13 cellular contexts compared by ENCODE assay signal in the genomic region with DNA sequence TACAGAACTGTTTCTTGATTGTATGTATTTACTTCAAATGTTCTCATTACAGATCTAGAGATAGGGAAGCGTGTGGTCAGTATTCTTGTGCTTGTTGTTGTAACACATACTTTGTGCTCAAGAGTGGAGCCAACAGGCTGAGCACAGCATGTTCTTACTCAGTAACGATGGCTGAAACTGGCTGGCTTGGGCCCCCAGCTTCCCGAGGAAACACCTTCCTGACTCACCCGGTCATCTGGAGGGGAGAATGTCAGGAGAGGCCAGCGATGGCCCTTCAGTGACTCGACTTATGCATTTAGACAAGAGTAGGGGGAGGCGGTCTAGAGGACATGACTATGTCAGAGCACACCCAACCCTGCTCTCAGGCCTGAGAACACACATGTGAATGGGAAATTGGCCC. TPM values are rescaled to one million over a fixed set of nuclear protein-coding genes. Genes with fewer than 3 reads are reported as not detected.
A peak's percentile ranks its signal among the peaks of the same experiment; 100 is the strongest.
DNase-seq lines count a peak whose midpoint lies in the region; TF ChIP-seq lines count a peak whose summit lies in the region.
"Had no signal": no experiment of that assay in that cellular context is flagged by ENCODE, and none has a peak within 500 bp of the region (broad histone marks: within the 10 kb centered on the region; RNA-seq: fewer than 3 reads in every experiment).

No MANE protein-coding gene starts in this region.

- no peaks in the 10 kb centered on the region for H3K27me3 Mint-ChIP-seq in MCF 10A (ENCODE audit: insufficient read depth, unreplicated experiment)
- H3K27me3 Mint-ChIP-seq: activated naive CD8-positive, alpha-beta T cell had no signal

- WGBS in esophagus muscularis mucosa: 63% methylated on average over 7 of the region's 7 CpGs

- CTCF ChIA-PET in MCF 10A (lab: Yijun Ruan, JAX): interaction anchor here (0.5 to 9.0 kb wide), 27 partner anchors 9 to 1333 kb away, joined by 3 to 237 read pairs (median 8); a partner anchor contains a TSS

- H3K27ac Mint-ChIP-seq in MCF 10A (ENCODE audit: low read depth, unreplicated experiment): no peak overlapping the region
- H3K27ac Mint-ChIP-seq: activated naive CD8-positive, alpha-beta T cell; H9; memory B cell had no signal

- H3K4me3 ChIP-seq in breast epithelium (no peak overlapping the region), esophagus muscularis mucosa (no peak overlapping the region)

- peaks cover 22% of the 10 kb centered on the region for H3K4me1 Mint-ChIP-seq in MCF 10A (ENCODE audit: insufficient read depth, unreplicated experiment)
- H3K4me1 Mint-ChIP-seq: H9, memory B cell had no signal

- BruUV-seq in MCF 10A (replicated peaks; lab: Mats Ljungman, UMichigan): no TSS peak

- H3K27me3 ChIP-seq in breast epithelium (no peaks in the 10 kb centered on the region), esophagus muscularis mucosa (no peaks in the 10 kb centered on the region)

- POLR2A ChIA-PET in MCF 10A (lab: Yijun Ruan, JAX): interaction anchor here (1.0 to 3.6 kb wide), 8 partner anchors 9 to 192 kb away, joined by 3 to 23 read pairs (median 8); a partner anchor contains a TSS

- H3K9me3 Mint-ChIP-seq in MCF 10A (ENCODE audit: unreplicated experiment): no peaks in the 10 kb centered on the region
- H3K9me3 Mint-ChIP-seq: H9 had no signal

- TF ChIP-seq EP300 in esophagus muscularis mucosa (IDR thresholded peaks at IDR 0.05): no peak

- no peak for TF ChIP-seq POLR2A in breast epithelium (IDR thresholded peaks at IDR 0.05)
- TF ChIP-seq POLR2A in esophagus muscularis mucosa (IDR thresholded peaks at IDR 0.05; ENCODE audit: low read depth): no peak

- no peaks in the 10 kb centered on the region for H3K36me3 Mint-ChIP-seq in MCF 10A (ENCODE audit: insufficient read depth, unreplicated experiment)
- H3K36me3 Mint-ChIP-seq: activated naive CD8-positive, alpha-beta T cell; memory B cell had no signal

- H3K9me3 ChIP-seq in breast epithelium (no peaks in the 10 kb centered on the region), esophagus muscularis mucosa (no peaks in the 10 kb centered on the region)

- intact Hi-C loops in MCF 10A (cut with micrococcal nuclease) (no loop called here), breast epithelium (cut with DNase I; ENCODE audit: low total_unique reads) (no loop called here), esophagus muscularis mucosa (cut with DNase I) (loop anchor here (10.0 kb wide), 1 partner anchor 190 kb away; a partner anchor contains a TSS)

- no peaks in the 10 kb centered on the region for H3K4me1 ChIP-seq in breast epithelium
- H3K4me1 ChIP-seq in esophagus muscularis mucosa: peaks cover 3 to 56% (median 51%) of the 10 kb centered on the region in 4 donors

- H3K27ac ChIP-seq in breast epithelium (no peak overlapping the region), esophagus muscularis mucosa (replicated peaks in 1 of 4) (peak overlapping the region in 3 of 4 donors; percentile 15 to 69 (median 35))
- H3K27ac ChIP-seq: 22Rv1 had no signal

- no peak overlapping the region for H3K4me3 Mint-ChIP-seq in MCF 10A (ENCODE audit: unreplicated experiment)
- H3K4me3 Mint-ChIP-seq: activated naive CD8-positive, alpha-beta T cell; H9; memory B cell had no signal

- TF ChIP-seq CTCF in MCF 10A (IDR thresholded peaks at IDR 0.05; ENCODE audit: unreplicated experiment) (no peak), breast epithelium (IDR thresholded peaks at IDR 0.05) (no peak), esophagus muscularis mucosa (IDR thresholded peaks at IDR 0.05) (no peak)

- H3K36me3 ChIP-seq in breast epithelium (no peaks in the 10 kb centered on the region), esophagus muscularis mucosa (no peaks in the 10 kb centered on the region)

- DNase-seq in MCF 10A (ENCODE audit: unreplicated experiment) (peak; percentile 18), breast epithelium (ENCODE audit: low spot score in 2 of 2) (no peak), esophagus muscularis mucosa (ENCODE audit: extremely low spot score) (no peak), non-pigmented ciliary epithelial cell (ENCODE audit: low read depth) (peak; percentile 94), DMS79 treated with DMSO at 0.1 percent for 48 hours (lab: John Stamatoyannopoulos, UW) (no peak), NCI-H2029 treated with DMSO at 0.1 percent for 48 hours (lab: John Stamatoyannopoulos, UW) (no peak)
- no peak for DNase-seq in activated CD8-positive, alpha-beta memory T cell treated with anti-CD3 and anti-CD28 coated beads, Interleukin-2, amount 50 U/mL, for 4 hours
- no peak for DNase-seq in activated naive CD4-positive, alpha-beta T cell treated with Interleukin-2 at 50 U/mL for 16 hours
- DNase-seq: H9, NCI-H1436 treated with DMSO at 0.1 percent for 48 hours had no signal

RNA-seq across cellular contexts. Expression of a gene that starts 25.6 kb away (rescaled TPM):
- total RNA-seq in MCF 10A (2022) (0.25 and 0.56 TPM in 2 replicates), breast epithelium (under 1 TPM; 0.33 to 0.48 (median 0.44) TPM), esophagus muscularis mucosa (1 to 10 TPM in 1 of 4 donors, under 1 TPM in 2, not detected in 1; 0.33 to 1.8 (median 0.71) TPM)
- total RNA-seq: H9 had no signal

Comparison
In these comparisons a context has a peak if more than half of its experiments do, and no peak if none do; other contexts are left out.
1. DNase-seq: peak in MCF 10A (single experiment) and non-pigmented ciliary epithelial cell (single experiment); none in breast epithelium (0 of 2), esophagus muscularis mucosa (single experiment), activated CD8-positive, alpha-beta memory T cell treated with anti-CD3 and anti-CD28 coated beads, Interleukin-2, amount 50 U/mL, for 4 hours (single experiment), DMS79 treated with DMSO at 0.1 percent for 48 hours (single experiment), activated naive CD4-positive, alpha-beta T cell treated with Interleukin-2 at 50 U/mL for 16 hours (single experiment) and NCI-H2029 treated with DMSO at 0.1 percent for 48 hours (single experiment).
2. H3K27ac ChIP-seq: peak in esophagus muscularis mucosa (3 of 4); none in breast epithelium (0 of 2).